In the genomic region with DNA sequence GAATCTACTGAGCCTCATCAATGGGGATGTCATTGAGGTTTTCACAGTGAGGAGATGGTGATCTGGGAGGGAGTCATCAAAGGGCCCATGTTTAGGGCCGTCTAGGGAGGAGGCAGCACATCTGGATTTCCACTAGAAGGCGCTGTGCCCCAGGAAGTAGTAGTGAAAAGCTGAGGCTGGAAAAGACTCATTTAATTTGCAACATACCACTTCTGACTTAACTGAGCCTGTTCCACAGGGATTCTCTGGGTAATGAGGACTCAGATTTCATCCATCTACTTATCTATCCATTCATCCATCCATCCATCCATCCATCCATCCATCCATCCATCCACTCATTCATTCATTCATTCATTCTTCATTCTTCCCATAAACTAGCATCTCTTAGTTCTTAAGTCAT, we compare ENCODE assay signal across 8 cellular contexts. TPM values are rescaled to one million over a fixed set of nuclear protein-coding genes. Genes with fewer than 3 reads are reported as not detected.
DNase-seq lines count a peak whose midpoint lies in the region; ATAC-seq and TF ChIP-seq lines count a peak whose summit lies in the region.

No MANE protein-coding gene starts in this region.

- TF ChIP-seq CTCF in LNCaP clone FGC (IDR thresholded peaks at IDR 0.05; ENCODE audit: control insufficient read depth, extremely low read depth, insufficient read depth) = peak; percentile 95

- TF ChIP-seq POLR2A in GM18505 (IDR thresholded peaks at IDR 0.05; ENCODE audit: borderline replicate concordance, extremely low read depth, insufficient read depth, insufficient read length) = no peak

- no peaks in the 10 kb centered on the region for H3K36me3 Mint-ChIP-seq in activated naive CD8-positive, alpha-beta T cell treated with anti-CD3 and anti-CD28 coated beads, Interleukin-2, amount 50 U/mL, for 24 hours (ENCODE audit: low read depth)

- peaks cover 3% of the 10 kb centered on the region for H3K4me1 Mint-ChIP-seq in activated naive CD8-positive, alpha-beta T cell treated with anti-CD3 and anti-CD28 coated beads, Interleukin-2, amount 50 U/mL, for 24 hours

- H3K4me3 ChIP-seq in LNCaP clone FGC (ENCODE audit: low read depth, low read length) (no peak overlapping the region), SJCRH30 (no peak overlapping the region)

- ATAC-seq in activated naive CD8-positive, alpha-beta T cell treated with anti-CD3 and anti-CD28 coated beads, Interleukin-2, amount 50 U/mL, for 24 hours = peak; percentile 27
- ATAC-seq in GM18505 (IDR thresholded peaks at IDR 0.05; ENCODE audit: unreplicated experiment) = no peak

- peaks cover 11% of the 10 kb centered on the region for H3K4me1 ChIP-seq in SJCRH30

- H3K9me3 ChIP-seq in SJCRH30 (replicated peaks) = no peaks in the 10 kb centered on the region

- H3K27ac Mint-ChIP-seq in activated naive CD8-positive, alpha-beta T cell treated with anti-CD3 and anti-CD28 coated beads, Interleukin-2, amount 50 U/mL, for 24 hours = no peak overlapping the region

- H3K27me3 Mint-ChIP-seq in activated naive CD8-positive, alpha-beta T cell treated with anti-CD3 and anti-CD28 coated beads, Interleukin-2, amount 50 U/mL, for 24 hours = peaks cover 4% of the 10 kb centered on the region

- DNase-seq in NCI-H1417 (lab: John Stamatoyannopoulos, UW) (peak; percentile 39 to 70 (median 47)), NCI-H1417 treated with DMSO at 0.1 percent for 48 hours (lab: John Stamatoyannopoulos, UW) (no peak), LNCaP clone FGC (ENCODE audit: low read depth) (peak; percentile 47), SJCRH30 (peak; percentile 75 to 89), iPS-NIHi11 (ENCODE audit: low spot score) (peak; percentile 76)
- DNase-seq in activated naive CD8-positive, alpha-beta T cell treated with anti-CD3 and anti-CD28 coated beads, Interleukin-2, amount 50 U/mL, for 24 hours = peak; percentile 74
- DNase-seq in stimulated activated CD4-positive, alpha-beta T cell treated with anti-CD3 and anti-CD28 coated beads, Interleukin-2, amount 100 ng/mL, for 24 hours = peak; percentile 65 to 68

- no peaks in the 10 kb centered on the region for H3K9me3 Mint-ChIP-seq in activated naive CD8-positive, alpha-beta T cell treated with anti-CD3 and anti-CD28 coated beads, Interleukin-2, amount 50 U/mL, for 24 hours

- no peak overlapping the region for H3K4me3 Mint-ChIP-seq in activated naive CD8-positive, alpha-beta T cell treated with anti-CD3 and anti-CD28 coated beads, Interleukin-2, amount 50 U/mL, for 24 hours

- no peak overlapping the region for H3K27ac ChIP-seq in SJCRH30

- H3K36me3 ChIP-seq in SJCRH30 = no peaks in the 10 kb centered on the region

- no peaks in the 10 kb centered on the region for H3K27me3 ChIP-seq in SJCRH30

RNA-seq across cellular contexts. Expression of a gene that starts 17.4 kb away (rescaled TPM):
- total RNA-seq in SJCRH30 (2014; rRNA removed; shearing (Covaris generic)) = 22.1 and 22.9 TPM in 2 replicates

RNA-seq across cellular contexts. Expression of a gene that starts 46.8 kb away (rescaled TPM):
- total RNA-seq in SJCRH30 (2014; rRNA removed; shearing (Covaris generic)) = not detected in 2 replicates
